ENCODE assay signal across 21 cellular contexts in genomic region chr6:84280030-84280429, GRCh38. TPM values are rescaled to one million over a fixed set of nuclear protein-coding genes. Genes with fewer than 3 reads are reported as not detected.
DNase-seq lines count a peak whose midpoint lies in the region; ATAC-seq and TF ChIP-seq lines count a peak whose summit lies in the region.
"Had no signal": no experiment of that assay in that cellular context is flagged by ENCODE, and none has a peak within 500 bp of the region (broad histone marks: within the 10 kb centered on the region; RNA-seq: fewer than 3 reads in every experiment).

No MANE protein-coding gene starts in this region.

- POLR2A ChIA-PET in AG04449 (lab: Yijun Ruan, JAX): no interaction called here

- no peak overlapping the region for H3K4me3 Mint-ChIP-seq in GM23338
- no peak overlapping the region for H3K4me3 Mint-ChIP-seq in stimulated activated naive B cell treated with anti-CD40 and anti-IgM and Interleukin-4, amounts not matched to agents 10 μg/mL and 1 μg/mL and 100 μg/mL, for 72 hours
- H3K4me3 Mint-ChIP-seq: activated naive CD8-positive, alpha-beta T cell treated with anti-CD3 and anti-CD28 coated beads for 36 hours; CD14-positive monocyte; T-cell had no signal

- CTCF ChIA-PET in AG04449 (lab: Yijun Ruan, JAX): no interaction called here

- no peaks in the 10 kb centered on the region for H3K9me2 ChIP-seq in GM23338 (ENCODE audit: insufficient read depth)

- no peak overlapping the region for H3K27ac ChIP-seq in GM23338 (ENCODE audit: low read depth)
- H3K27ac ChIP-seq in SJCRH30: peak overlapping the region; percentile 10; the same call in 1 of the 2 replicates
- H3K27ac ChIP-seq: coronary artery, hepatocyte had no signal

- no peaks in the 10 kb centered on the region for H3K36me3 ChIP-seq in GM23338 (ENCODE audit: insufficient read depth)
- H3K36me3 ChIP-seq in SJCRH30: no peaks in the 10 kb centered on the region

- H3K9me3 Mint-ChIP-seq in GM23338: no peaks in the 10 kb centered on the region
- H3K9me3 Mint-ChIP-seq in stimulated activated naive B cell treated with anti-CD40 and anti-IgM and Interleukin-4, amounts not matched to agents 10 μg/mL and 1 μg/mL and 100 μg/mL, for 72 hours: no peaks in the 10 kb centered on the region
- H3K9me3 Mint-ChIP-seq: activated naive CD8-positive, alpha-beta T cell treated with anti-CD3 and anti-CD28 coated beads for 36 hours; activated T-helper 2 cell treated with anti-CD3 and anti-CD28 coated beads, Interferon-gamma antibody, Interleukin-2, Interleukin-4, amounts not matched to agents 10 μg/mL and 5 μg/mL and 100 μg/mL, durations not matched to agents 14 hours and 24 hours and 36 hours; T-cell had no signal

- H3K36me3 Mint-ChIP-seq in GM23338 (ENCODE audit: low read depth): no peaks in the 10 kb centered on the region
- no peaks in the 10 kb centered on the region for H3K36me3 Mint-ChIP-seq in stimulated activated naive B cell treated with anti-CD40 and anti-IgM and Interleukin-4, amounts not matched to agents 10 μg/mL and 1 μg/mL and 100 μg/mL, for 72 hours
- H3K36me3 Mint-ChIP-seq: activated naive CD8-positive, alpha-beta T cell treated with anti-CD3 and anti-CD28 coated beads for 36 hours; CD14-positive monocyte; T-cell had no signal

- no peaks in the 10 kb centered on the region for H3K9me3 ChIP-seq in SJCRH30 (replicated peaks)

- TF ChIP-seq CTCF in AG04449 (IDR thresholded peaks at IDR 0.05; ENCODE audit: insufficient read depth, low read length, missing control alignments) (no peak), GM23338 (conservative IDR thresholded peaks at IDR 0.05; ENCODE audit: low read depth in 2 of 2) (no peak), fibroblast of mammary gland (conservative IDR thresholded peaks at IDR 0.05; ENCODE audit: control insufficient read depth, insufficient read depth, low read depth, low read length) (no peak)

- no peak overlapping the region for H3K27ac Mint-ChIP-seq in GM23338
- H3K27ac Mint-ChIP-seq in stimulated activated naive B cell treated with anti-CD40 and anti-IgM and Interleukin-4, amounts not matched to agents 10 μg/mL and 1 μg/mL and 100 μg/mL, for 72 hours: no peak overlapping the region
- H3K27ac Mint-ChIP-seq: activated naive CD8-positive, alpha-beta T cell treated with anti-CD3 and anti-CD28 coated beads for 36 hours; activated T-helper 2 cell treated with anti-CD3 and anti-CD28 coated beads, Interferon-gamma antibody, Interleukin-2, Interleukin-4, amounts not matched to agents 10 μg/mL and 5 μg/mL and 100 μg/mL, durations not matched to agents 14 hours and 24 hours and 36 hours; CD14-positive monocyte; T-cell had no signal

- H3K4me1 ChIP-seq in GM23338 (ENCODE audit: insufficient read depth) (peaks cover 8% of the 10 kb centered on the region; the same call in 1 of the 2 replicates), SJCRH30 (peaks cover 14% of the 10 kb centered on the region)

- peak overlapping the region; percentile 8; the same call in 1 of the 2 replicates for H2AFZ ChIP-seq in GM23338
- H2AFZ ChIP-seq: hepatocyte had no signal

- no peaks in the 10 kb centered on the region for H4K20me1 ChIP-seq in GM23338 (replicated peaks; ENCODE audit: insufficient read depth)

- no peak overlapping the region for H3K4me3 ChIP-seq in AG04449 (ENCODE audit: low read depth, low read length)
- H3K4me3 ChIP-seq in GM23338: no peak overlapping the region
- H3K4me3 ChIP-seq in SJCRH30: no peak overlapping the region
- no peak overlapping the region for H3K4me3 ChIP-seq in fibroblast of mammary gland (ENCODE audit: control insufficient read depth, low read depth, low read length)
- H3K4me3 ChIP-seq: coronary artery, GM12878, hepatocyte had no signal

- peaks cover 7% of the 10 kb centered on the region; the same call in 2 of the 3 replicates for H3K4me1 Mint-ChIP-seq in GM23338
- no peaks in the 10 kb centered on the region for H3K4me1 Mint-ChIP-seq in stimulated activated naive B cell treated with anti-CD40 and anti-IgM and Interleukin-4, amounts not matched to agents 10 μg/mL and 1 μg/mL and 100 μg/mL, for 72 hours
- H3K4me1 Mint-ChIP-seq: activated naive CD8-positive, alpha-beta T cell treated with anti-CD3 and anti-CD28 coated beads for 36 hours; CD14-positive monocyte; T-cell had no signal

- no peak overlapping the region for H3K4me2 ChIP-seq in GM23338
- H3K4me2 ChIP-seq: hepatocyte had no signal

- peak; percentile 14 for DNase-seq in AG04449 (ENCODE audit: low read depth, low spot score)
- DNase-seq in GM23338 (ENCODE audit: low spot score): no peak
- DNase-seq in SJCRH30: peak; percentile 18 to 28
- peak; percentile 92 for DNase-seq in fibroblast of mammary gland (ENCODE audit: low read depth)
- DNase-seq in stimulated activated naive B cell treated with anti-CD40 and anti-IgM and Interleukin-4, amounts not matched to agents 10 μg/mL and 1 μg/mL and 100 μg/mL, for 72 hours: no peak
- no peak for DNase-seq in stimulated activated naive CD8-positive, alpha-beta T cell treated with anti-CD3 and anti-CD28 coated beads, Interleukin-15, Interleukin-2, amounts not matched to agents 100 U/mL and 50 U/mL, for 24 hours
- DNase-seq in stimulated activated CD4-positive, alpha-beta T cell treated with anti-CD3 and anti-CD28 coated beads, Interleukin-2, amount 100 ng/mL, for 24 hours: no peak
- DNase-seq: activated CD8-positive, alpha-beta memory T cell treated with anti-CD3 and anti-CD28 coated beads, Interleukin-2, amount 50 U/mL, for 4 hours; activated naive CD8-positive, alpha-beta T cell treated with anti-CD3 and anti-CD28 coated beads for 36 hours; GDM1; NCI-H1417 treated with DMSO at 0.1 percent for 48 hours; retina; SHP77; stimulated activated CD4-positive, alpha-beta T cell treated with anti-CD3 and anti-CD28 coated beads, Interleukin-15, amount 100 ng/mL, for 24 hours; T-cell had no signal

- ATAC-seq in GM23338: no peak
- ATAC-seq in HG03342 (IDR thresholded peaks at IDR 0.05; ENCODE audit: unreplicated experiment): no peak
- no peak for ATAC-seq in stimulated activated naive B cell treated with anti-CD40 and anti-IgM and Interleukin-4, amounts not matched to agents 10 μg/mL and 1 μg/mL and 100 μg/mL, for 72 hours (replicated peaks)
- no peak for ATAC-seq in stimulated activated naive CD8-positive, alpha-beta T cell treated with anti-CD3 and anti-CD28 coated beads, Interleukin-15, Interleukin-2, amounts not matched to agents 100 U/mL and 50 U/mL, for 24 hours
- ATAC-seq: GM12878, T-cell had no signal

- H3K27me3 ChIP-seq in GM23338 (ENCODE audit: insufficient read depth): no peaks in the 10 kb centered on the region
- H3K27me3 ChIP-seq in SJCRH30: no peaks in the 10 kb centered on the region
- H3K27me3 ChIP-seq: hepatocyte had no signal

- H3K79me2 ChIP-seq in GM23338 (replicated peaks; ENCODE audit: insufficient read depth): no peaks in the 10 kb centered on the region
- H3K79me2 ChIP-seq: hepatocyte had no signal

- H3F3A ChIP-seq in GM23338 (replicated peaks; ENCODE audit: low read depth): no peaks in the 10 kb centered on the region

- no peaks in the 10 kb centered on the region for H3K27me3 Mint-ChIP-seq in GM23338 (ENCODE audit: insufficient read depth, low read depth, poor library complexity)
- peaks cover 14 to 30% of the 10 kb centered on the region in 2 donors for H3K27me3 Mint-ChIP-seq in stimulated activated naive B cell treated with anti-CD40 and anti-IgM and Interleukin-4, amounts not matched to agents 10 μg/mL and 1 μg/mL and 100 μg/mL, for 72 hours

TF ChIP-seq in GM23338, 12 proteins besides CTCF, POLR2A, EP300 and RAD21 (continues in another document):
- no peak for TF ChIP-seq REST (IDR thresholded peaks at IDR 0.05; ENCODE audit: unreplicated experiment)
- no peak for TF ChIP-seq STAT1 (IDR thresholded peaks at IDR 0.05; ENCODE audit: unreplicated experiment)
- TF ChIP-seq ETS1 (IDR thresholded peaks at IDR 0.05): no peak
- TF ChIP-seq ZNF331 (CRISPR knock-in tag; IDR thresholded peaks at IDR 0.05; ENCODE audit: low read depth): no peak
- TF ChIP-seq JUNB (IDR thresholded peaks at IDR 0.05; ENCODE audit: unreplicated experiment): no peak
- no peak for TF ChIP-seq POLR2AphosphoS5 (IDR thresholded peaks at IDR 0.05; ENCODE audit: low read depth)
- TF ChIP-seq NANOG (IDR thresholded peaks at IDR 0.05; ENCODE audit: borderline replicate concordance): no peak
- TF ChIP-seq ZNF114 (CRISPR knock-in tag; IDR thresholded peaks at IDR 0.05): no peak

RNA-seq across cellular contexts. Expression of gene CEP162, which starts 52.6 kb away (rescaled TPM):
- total RNA-seq in GM23338 (2014; rRNA removed; shearing (Covaris generic)): 9.2 and 12.4 TPM in 2 replicates
- 9.2 and 15.4 TPM in 2 replicates for polyA plus RNA-seq in GM23338 (2016; fragmentation: Nextera tagmentation; extraction: Ambion mirVana)
- total RNA-seq in SJCRH30 (2014; rRNA removed; shearing (Covaris generic)): 7.9 and 8.3 TPM in 2 replicates

Comparison
In these comparisons a context has a peak if more than half of its experiments do, and no peak if none do; other contexts are left out.
1. DNase-seq: peak in AG04449 (single experiment), SJCRH30 (2 of 2) and fibroblast of mammary gland (single experiment); none in GM23338 (single experiment), stimulated activated naive B cell treated with anti-CD40 and anti-IgM and Interleukin-4, amounts not matched to agents 10 μg/mL and 1 μg/mL and 100 μg/mL, for 72 hours (single experiment), stimulated activated naive CD8-positive, alpha-beta T cell treated with anti-CD3 and anti-CD28 coated beads, Interleukin-15, Interleukin-2, amounts not matched to agents 100 U/mL and 50 U/mL, for 24 hours (single experiment) and stimulated activated CD4-positive, alpha-beta T cell treated with anti-CD3 and anti-CD28 coated beads, Interleukin-2, amount 100 ng/mL, for 24 hours (0 of 2).